Comparison of ENCODE assay signal across 8 cellular contexts in genomic region chr9:128771094-128771721, GRCh38. TPM values are rescaled to one million over a fixed set of nuclear protein-coding genes. Genes with fewer than 3 reads are reported as not detected.
DNase-seq lines count a peak whose midpoint lies in the region; ATAC-seq and TF ChIP-seq lines count a peak whose summit lies in the region.

No MANE protein-coding gene starts in this region.

- TF ChIP-seq CTCF in BJ (IDR thresholded peaks at IDR 0.05; ENCODE audit: insufficient read depth, low read depth, low read length) = no peak
- no peak for TF ChIP-seq CTCF in glutamatergic neuron (IDR thresholded peaks at IDR 0.05; ENCODE audit: partially characterized antibody, unreplicated experiment)

- CTCF ChIA-PET in BJ (lab: Yijun Ruan, JAX) = interaction anchor here (0.7 to 1.6 kb wide), 5 partner anchors 9 to 647 kb away, joined by 3 to 5 read pairs (median 4); partner anchors contain the start of gene ENDOG

- H3K27me3 Mint-ChIP-seq in activated T-cell treated with anti-CD3 and anti-CD28 coated beads, Interleukin-2, amount 50 U/mL, for 4 hours (ENCODE audit: low read depth) = no peaks in the 10 kb centered on the region
- H3K27me3 Mint-ChIP-seq in glutamatergic neuron (ENCODE audit: unreplicated experiment) = peaks cover 5% of the 10 kb centered on the region

- DNase-seq in BJ (ENCODE audit: low read depth) (no peak), glutamatergic neuron (peak; percentile 36), pons (ENCODE audit: low spot score) (peak; percentile 20), NCI-H1048 (lab: John Stamatoyannopoulos, UW) (no peak), ureter (ENCODE audit: low spot score) (no peak)
- no peak for DNase-seq in activated T-cell treated with anti-CD3 and anti-CD28 coated beads, Interleukin-2, amount 50 U/mL, for 4 hours

- no peaks in the 10 kb centered on the region for H3K9me3 Mint-ChIP-seq in activated T-cell treated with anti-CD3 and anti-CD28 coated beads, Interleukin-2, amount 50 U/mL, for 4 hours
- peaks cover 9% of the 10 kb centered on the region for H3K9me3 Mint-ChIP-seq in glutamatergic neuron (ENCODE audit: unreplicated experiment)

- peak overlapping the region; percentile 96 for H3K4me3 Mint-ChIP-seq in activated T-cell treated with anti-CD3 and anti-CD28 coated beads, Interleukin-2, amount 50 U/mL, for 4 hours
- peak overlapping the region; percentile 96 for H3K4me3 Mint-ChIP-seq in glutamatergic neuron (ENCODE audit: unreplicated experiment)

- peak overlapping the region; percentile 69 for H3K4me3 ChIP-seq in BJ (ENCODE audit: low read depth, low read length)

- peak; percentile 6 for ATAC-seq in GM19043 (IDR thresholded peaks at IDR 0.05; ENCODE audit: low read depth, unreplicated experiment)
- ATAC-seq in HG03460 (IDR thresholded peaks at IDR 0.05; ENCODE audit: unreplicated experiment) = peak; percentile 25
- peak; percentile 28 for ATAC-seq in activated T-cell treated with anti-CD3 and anti-CD28 coated beads, Interleukin-2, amount 50 U/mL, for 4 hours

- POLR2A ChIA-PET in BJ (lab: Charles Lee) = no interaction called here

- peak overlapping the region; percentile 83 for H3K27ac Mint-ChIP-seq in glutamatergic neuron (ENCODE audit: unreplicated experiment)

- H3K36me3 Mint-ChIP-seq in activated T-cell treated with anti-CD3 and anti-CD28 coated beads, Interleukin-2, amount 50 U/mL, for 4 hours (ENCODE audit: insufficient read depth) = peaks cover 6% of the 10 kb centered on the region
- H3K36me3 Mint-ChIP-seq in glutamatergic neuron (ENCODE audit: unreplicated experiment) = no peaks in the 10 kb centered on the region

- H3K27me3 ChIP-seq in BJ (ENCODE audit: control insufficient read depth, insufficient read depth, low read length) = no peaks in the 10 kb centered on the region

- H3K36me3 ChIP-seq in BJ (ENCODE audit: control insufficient read depth, insufficient read depth, low read length) = peaks cover 1% of the 10 kb centered on the region; the same call in 1 of the 2 replicates

- H3K4me1 Mint-ChIP-seq in activated T-cell treated with anti-CD3 and anti-CD28 coated beads, Interleukin-2, amount 50 U/mL, for 4 hours (ENCODE audit: low read depth) = peaks cover 33% of the 10 kb centered on the region
- H3K4me1 Mint-ChIP-seq in glutamatergic neuron (ENCODE audit: low read depth, unreplicated experiment) = peaks cover 7% of the 10 kb centered on the region

RNA-seq across cellular contexts. Expression of gene ZER1, which starts 0.5 kb away (rescaled TPM):
- 41.4 and 64.5 TPM in 2 replicates for polyA plus RNA-seq in BJ (2011; rRNA removed)
- 69.5 and 79.8 TPM in 2 replicates for polyA minus RNA-seq in BJ (2011; rRNA and poly(A)+ RNA removed)
- total RNA-seq in activated T-cell treated with anti-CD3 and anti-CD28 coated beads, Interleukin-2, amount 50 U/mL, for 4 hours = 10 to 100 TPM; 10.9 to 14.9 (median 14.5) TPM
- total RNA-seq in glutamatergic neuron (ENCODE audit: unreplicated experiment) (38.0 TPM), ureter (46.6 TPM)

RNA-seq across cellular contexts. Expression of gene TBC1D13, which starts 15.8 kb away (rescaled TPM):
- polyA plus RNA-seq in BJ (2011; rRNA removed) = 21.2 and 31.9 TPM in 2 replicates
- polyA minus RNA-seq in BJ (2011; rRNA and poly(A)+ RNA removed) = 17.0 and 18.8 TPM in 2 replicates
- total RNA-seq in activated T-cell treated with anti-CD3 and anti-CD28 coated beads, Interleukin-2, amount 50 U/mL, for 4 hours = 10 to 100 TPM; 23.7 to 26.9 (median 24.6) TPM
- 25.6 TPM for total RNA-seq in glutamatergic neuron (ENCODE audit: unreplicated experiment)
- 33.6 TPM for total RNA-seq in ureter

RNA-seq across cellular contexts. Expression of gene ENDOG, which starts 47.1 kb away (rescaled TPM):
- 13.3 and 20.7 TPM in 2 replicates for polyA plus RNA-seq in BJ (2011; rRNA removed)
- polyA minus RNA-seq in BJ (2011; rRNA and poly(A)+ RNA removed) = 6.3 and 10.9 TPM in 2 replicates
- 10 to 100 TPM; 22.6 to 28.5 (median 26.4) TPM for total RNA-seq in activated T-cell treated with anti-CD3 and anti-CD28 coated beads, Interleukin-2, amount 50 U/mL, for 4 hours
- total RNA-seq in glutamatergic neuron (ENCODE audit: unreplicated experiment) (35.9 TPM), ureter (21.7 TPM)

RNA-seq across cellular contexts. Expression of gene ZDHHC12, which starts 47.3 kb away (rescaled TPM):
- 41.6 and 60.0 TPM in 2 replicates for polyA plus RNA-seq in BJ (2011; rRNA removed)
- 13.7 and 15.9 TPM in 2 replicates for polyA minus RNA-seq in BJ (2011; rRNA and poly(A)+ RNA removed)
- total RNA-seq in activated T-cell treated with anti-CD3 and anti-CD28 coated beads, Interleukin-2, amount 50 U/mL, for 4 hours = 10 to 100 TPM; 41.7 to 44.9 (median 43.3) TPM
- total RNA-seq in glutamatergic neuron (ENCODE audit: unreplicated experiment) (18.2 TPM), ureter (26.3 TPM)

RNA-seq across cellular contexts. Expression of gene SPOUT1, which starts 58.4 kb away (rescaled TPM):
- polyA plus RNA-seq in BJ (2011; rRNA removed) = 23.7 and 45.8 TPM in 2 replicates
- 71.4 and 124 TPM in 2 replicates for polyA minus RNA-seq in BJ (2011; rRNA and poly(A)+ RNA removed)
- total RNA-seq in activated T-cell treated with anti-CD3 and anti-CD28 coated beads, Interleukin-2, amount 50 U/mL, for 4 hours = 100 to 1,000 TPM; 228 to 233 (median 233) TPM
- 22.3 TPM for total RNA-seq in glutamatergic neuron (ENCODE audit: unreplicated experiment)
- 55.7 TPM for total RNA-seq in ureter

Comparison
In these comparisons a context has a peak if more than half of its experiments do, and no peak if none do; other contexts are left out.
1. DNase-seq: peak in glutamatergic neuron (single experiment) and pons (single experiment); none in BJ (single experiment), activated T-cell treated with anti-CD3 and anti-CD28 coated beads, Interleukin-2, amount 50 U/mL, for 4 hours (single experiment), NCI-H1048 (single experiment) and ureter (single experiment).
2. Peak in every context shown above with its lines, with median percentiles within 50 percentile points of each other: ATAC-seq.